8 cellular contexts compared by ENCODE assay signal in the genomic region with DNA sequence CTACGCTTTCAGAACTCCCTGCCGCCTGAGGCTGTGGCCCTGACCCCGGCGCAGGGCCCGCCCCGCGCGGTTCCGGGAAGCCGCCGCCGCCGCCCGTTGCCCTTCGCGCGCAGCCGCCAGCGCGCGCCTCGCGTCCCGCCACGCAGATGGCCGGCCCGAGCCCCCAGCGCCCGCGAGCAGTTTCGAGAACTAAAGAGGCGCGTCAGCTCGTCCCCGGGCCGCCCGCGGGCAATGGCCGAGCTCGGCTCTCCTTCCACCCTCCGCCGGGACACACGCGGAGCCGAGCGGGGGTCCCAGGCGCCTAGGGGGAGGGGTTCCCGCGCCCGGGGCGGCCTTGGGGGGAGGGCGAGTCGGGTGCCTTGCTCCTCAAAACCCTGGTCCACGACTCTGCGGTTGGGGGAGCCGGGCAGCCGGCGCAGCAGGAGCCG. TPM values are rescaled to one million over a fixed set of nuclear protein-coding genes. Genes with fewer than 3 reads are reported as not detected.
A peak's percentile ranks its signal among the peaks of the same experiment; 100 is the strongest.
DNase-seq lines count a peak whose midpoint lies in the region; ATAC-seq and TF ChIP-seq lines count a peak whose summit lies in the region.

No MANE protein-coding gene starts in this region.

- H3K4me1 Mint-ChIP-seq in glutamatergic neuron (ENCODE audit: low read depth, unreplicated experiment): peaks cover 8% of the 10 kb centered on the region

- POLR2A ChIA-PET in HEK293 (lab: Yijun Ruan, JAX): interaction anchor here (0.6 to 1.6 kb wide), 6 partner anchors 9 to 30 kb away, joined by 3 to 29 read pairs (median 4); a partner anchor contains a TSS

- H3K27ac ChIP-seq in HEK293 (ENCODE audit: extremely low read depth, low read depth, low read length) (peak overlapping the region; percentile 96), OCI-LY3 (ENCODE audit: low read length) (peak overlapping the region; percentile 96)

- H3K27me3 ChIP-seq in OCI-LY3 (ENCODE audit: low read depth, low read length): no peaks in the 10 kb centered on the region

- peak overlapping the region; percentile 98 for H3K4me2 ChIP-seq in OCI-LY3 (ENCODE audit: low read length)

- H3K9ac ChIP-seq in OCI-LY3 (ENCODE audit: low read length): peak overlapping the region; percentile 99

- CTCF ChIA-PET in HEK293 (lab: Yijun Ruan, JAX): interaction anchor here (0.7 kb wide), 1 partner anchor 45 kb away, joined by 3 read pairs; no protein-coding TSS in a partner anchor

- H3K9me3 Mint-ChIP-seq in glutamatergic neuron (ENCODE audit: unreplicated experiment): peaks cover 6% of the 10 kb centered on the region

- peaks cover 71% of the 10 kb centered on the region for H3K79me2 ChIP-seq in OCI-LY3 (ENCODE audit: low read length)

- H3K27me3 Mint-ChIP-seq in glutamatergic neuron (ENCODE audit: unreplicated experiment): peaks cover 3% of the 10 kb centered on the region

- H3K4me3 Mint-ChIP-seq in glutamatergic neuron (ENCODE audit: unreplicated experiment): peak overlapping the region; percentile 91

- H3K9me3 ChIP-seq in HEK293 (ENCODE audit: control insufficient read depth, insufficient read depth, low read depth, low read length) (no peaks in the 10 kb centered on the region), OCI-LY3 (ENCODE audit: insufficient read depth, low read length) (no peaks in the 10 kb centered on the region)

- H3K4me3 ChIP-seq in HEK293 (ENCODE audit: low read depth, low read length) (peak overlapping the region; percentile 74), OCI-LY3 (ENCODE audit: low read length) (peak overlapping the region; percentile 99)

- DNase-seq in COR-L47 (lab: John Stamatoyannopoulos, UW): peak; percentile 20
- peak; percentile 65 for DNase-seq in activated naive CD4-positive, alpha-beta T cell treated with Interleukin-2 at 50 U/mL for 16 hours
- DNase-seq in glutamatergic neuron: peak; percentile 66
- peak; percentile 42 for DNase-seq in occipital lobe (lab: John Stamatoyannopoulos, UW)
- DNase-seq in T1000 (lab: John Stamatoyannopoulos, UW): no peak

- ATAC-seq in GM18861 (IDR thresholded peaks at IDR 0.05; ENCODE audit: unreplicated experiment): no peak

- no peak overlapping the region for H2AFZ ChIP-seq in OCI-LY3 (ENCODE audit: low read depth, low read length)

- H4K20me1 ChIP-seq in OCI-LY3 (ENCODE audit: insufficient read depth, low read length): peaks cover 42% of the 10 kb centered on the region

- H3K27ac Mint-ChIP-seq in glutamatergic neuron (ENCODE audit: unreplicated experiment): no peak overlapping the region

- H3K36me3 ChIP-seq in HEK293 (ENCODE audit: control insufficient read depth in 2 of 2, insufficient read depth in 1 of 2, low read length in 2 of 2): peaks cover 3 to 9% of the 10 kb centered on the region in 2 experiments; a peak in 2 of 3 replicates
- peaks cover 23% of the 10 kb centered on the region for H3K36me3 ChIP-seq in OCI-LY3 (replicated peaks; ENCODE audit: low read depth, low read length)

- H3K4me1 ChIP-seq in HEK293 (ENCODE audit: control insufficient read depth, insufficient read depth, low read length) (peaks cover 10% of the 10 kb centered on the region; the same call in 1 of the 2 replicates), OCI-LY3 (ENCODE audit: low read length) (peaks cover 34% of the 10 kb centered on the region)

- no peaks in the 10 kb centered on the region for H3K36me3 Mint-ChIP-seq in glutamatergic neuron (ENCODE audit: unreplicated experiment)

- no peak for TF ChIP-seq CTCF in HEK293 (tag by site-specific recombination; IDR thresholded peaks at IDR 0.05)
- no peak for TF ChIP-seq CTCF in OCI-LY3 (IDR thresholded peaks at IDR 0.05; ENCODE audit: low read depth, low read length)
- TF ChIP-seq CTCF in glutamatergic neuron (IDR thresholded peaks at IDR 0.05; ENCODE audit: partially characterized antibody, unreplicated experiment): no peak

TF ChIP-seq in HEK293, 187 proteins besides CTCF, POLR2A, EP300 and RAD21:
- no peak for TF ChIP-seq ZNF202 (tag by site-specific recombination; IDR thresholded peaks at IDR 0.05; ENCODE audit: borderline replicate concordance)
- TF ChIP-seq, protein P1, sequence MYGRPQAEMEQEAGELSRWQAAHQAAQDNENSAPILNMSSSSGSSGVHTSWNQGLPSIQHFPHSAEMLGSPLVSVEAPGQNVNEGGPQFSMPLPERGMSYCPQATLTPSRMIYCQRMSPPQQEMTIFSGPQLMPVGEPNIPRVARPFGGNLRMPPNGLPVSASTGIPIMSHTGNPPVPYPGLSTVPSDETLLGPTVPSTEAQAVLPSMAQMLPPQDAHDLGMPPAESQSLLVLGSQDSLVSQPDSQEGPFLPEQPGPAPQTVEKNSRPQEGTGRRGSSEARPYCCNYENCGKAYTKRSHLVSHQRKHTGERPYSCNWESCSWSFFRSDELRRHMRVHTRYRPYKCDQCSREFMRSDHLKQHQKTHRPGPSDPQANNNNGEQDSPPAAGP (tag by site-specific recombination; IDR thresholded peaks at IDR 0.05): no peak
- peak; percentile 18 for TF ChIP-seq YY1 (tag by site-specific recombination; IDR thresholded peaks at IDR 0.05)
- no peak for TF ChIP-seq ZNF433 (tag by site-specific recombination; IDR thresholded peaks at IDR 0.05; ENCODE audit: low read depth)
- 0 out of 2 replicates have a peak, but pooled peaks have one; percentile 10 for TF ChIP-seq ZNF341 (tag by site-specific recombination; IDR thresholded peaks at IDR 0.05; ENCODE audit: low read depth)
- TF ChIP-seq ZNF169 (tag by site-specific recombination; IDR thresholded peaks at IDR 0.05): no peak
- TF ChIP-seq, protein P2, sequence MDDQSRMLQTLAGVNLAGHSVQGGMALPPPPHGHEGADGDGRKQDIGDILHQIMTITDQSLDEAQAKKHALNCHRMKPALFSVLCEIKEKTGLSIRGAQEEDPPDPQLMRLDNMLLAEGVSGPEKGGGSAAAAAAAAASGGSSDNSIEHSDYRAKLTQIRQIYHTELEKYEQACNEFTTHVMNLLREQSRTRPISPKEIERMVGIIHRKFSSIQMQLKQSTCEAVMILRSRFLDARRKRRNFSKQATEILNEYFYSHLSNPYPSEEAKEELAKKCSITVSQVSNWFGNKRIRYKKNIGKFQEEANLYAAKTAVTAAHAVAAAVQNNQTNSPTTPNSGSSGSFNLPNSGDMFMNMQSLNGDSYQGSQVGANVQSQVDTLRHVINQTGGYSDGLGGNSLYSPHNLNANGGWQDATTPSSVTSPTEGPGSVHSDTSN (CRISPR knock-in tag; IDR thresholded peaks at IDR 0.05): peak; percentile 26; the same call in 1 of the 2 replicates
- TF ChIP-seq ZNF426 (tag by site-specific recombination; IDR thresholded peaks at IDR 0.05): no peak
- peak; percentile 97 for TF ChIP-seq ZBTB20 (tag by site-specific recombination; IDR thresholded peaks at IDR 0.05)
- peak; percentile 80 for TF ChIP-seq ZIC2 (tag by site-specific recombination; IDR thresholded peaks at IDR 0.05)
- TF ChIP-seq, protein P3, sequence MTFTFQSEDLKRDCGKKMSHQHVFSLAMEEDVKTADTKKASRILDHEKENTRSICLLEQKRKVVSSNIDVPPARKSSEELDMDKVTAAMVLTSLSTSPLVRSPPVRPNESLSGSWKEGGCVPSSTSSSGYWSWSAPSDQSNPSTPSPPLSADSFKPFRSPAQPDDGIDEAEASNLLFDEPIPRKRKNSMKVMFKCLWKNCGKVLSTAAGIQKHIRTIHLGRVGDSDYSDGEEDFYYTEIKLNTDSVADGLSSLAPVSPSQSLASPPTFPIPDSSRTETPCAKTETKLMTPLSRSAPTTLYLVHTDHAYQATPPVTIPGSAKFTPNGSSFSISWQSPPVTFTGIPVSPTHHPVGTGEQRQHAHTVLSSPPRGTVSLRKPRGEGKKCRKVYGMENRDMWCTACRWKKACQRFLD (tag by site-specific recombination; IDR thresholded peaks at IDR 0.05): no peak
- TF ChIP-seq, protein P4, sequence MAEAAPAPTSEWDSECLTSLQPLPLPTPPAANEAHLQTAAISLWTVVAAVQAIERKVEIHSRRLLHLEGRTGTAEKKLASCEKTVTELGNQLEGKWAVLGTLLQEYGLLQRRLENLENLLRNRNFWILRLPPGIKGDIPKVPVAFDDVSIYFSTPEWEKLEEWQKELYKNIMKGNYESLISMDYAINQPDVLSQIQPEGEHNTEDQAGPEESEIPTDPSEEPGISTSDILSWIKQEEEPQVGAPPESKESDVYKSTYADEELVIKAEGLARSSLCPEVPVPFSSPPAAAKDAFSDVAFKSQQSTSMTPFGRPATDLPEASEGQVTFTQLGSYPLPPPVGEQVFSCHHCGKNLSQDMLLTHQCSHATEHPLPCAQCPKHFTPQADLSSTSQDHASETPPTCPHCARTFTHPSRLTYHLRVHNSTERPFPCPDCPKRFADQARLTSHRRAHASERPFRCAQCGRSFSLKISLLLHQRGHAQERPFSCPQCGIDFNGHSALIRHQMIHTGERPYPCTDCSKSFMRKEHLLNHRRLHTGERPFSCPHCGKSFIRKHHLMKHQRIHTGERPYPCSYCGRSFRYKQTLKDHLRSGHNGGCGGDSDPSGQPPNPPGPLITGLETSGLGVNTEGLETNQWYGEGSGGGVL (tag by site-specific recombination; IDR thresholded peaks at IDR 0.05): no peak
- peak; percentile 77 for TF ChIP-seq GLIS2 (tag by site-specific recombination; IDR thresholded peaks at IDR 0.05)
- 0 out of 2 replicates have a peak, but pooled peaks have one; percentile 39 for TF ChIP-seq ZNF423 (tag by site-specific recombination; IDR thresholded peaks at IDR 0.05)
- no peak for TF ChIP-seq OVOL3 (tag by site-specific recombination; IDR thresholded peaks at IDR 0.05)
- TF ChIP-seq GLI4 (tag by site-specific recombination; IDR thresholded peaks at IDR 0.05): no peak
- TF ChIP-seq HOXC10 (CRISPR knock-in tag; IDR thresholded peaks at IDR 0.05): 0 out of 2 replicates have a peak, but pooled peaks have one; percentile 77
- no peak for TF ChIP-seq ZNF548 (tag by site-specific recombination; IDR thresholded peaks at IDR 0.05)
- TF ChIP-seq ZNF670 (tag by site-specific recombination; IDR thresholded peaks at IDR 0.05; ENCODE audit: low read depth): no peak
- no peak for TF ChIP-seq ZNF133 (tag by site-specific recombination; IDR thresholded peaks at IDR 0.05)
- TF ChIP-seq, protein P5, sequence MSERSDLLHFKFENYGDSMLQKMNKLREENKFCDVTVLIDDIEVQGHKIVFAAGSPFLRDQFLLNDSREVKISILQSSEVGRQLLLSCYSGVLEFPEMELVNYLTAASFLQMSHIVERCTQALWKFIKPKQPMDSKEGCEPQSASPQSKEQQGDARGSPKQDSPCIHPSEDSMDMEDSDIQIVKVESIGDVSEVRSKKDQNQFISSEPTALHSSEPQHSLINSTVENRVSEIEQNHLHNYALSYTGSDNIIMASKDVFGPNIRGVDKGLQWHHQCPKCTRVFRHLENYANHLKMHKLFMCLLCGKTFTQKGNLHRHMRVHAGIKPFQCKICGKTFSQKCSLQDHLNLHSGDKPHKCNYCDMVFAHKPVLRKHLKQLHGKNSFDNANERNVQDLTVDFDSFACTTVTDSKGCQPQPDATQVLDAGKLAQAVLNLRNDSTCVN (tag by site-specific recombination; optimal IDR thresholded peaks at IDR 0.05): peak; percentile 89

RNA-seq across cellular contexts. Expression of a gene that starts 1.8 kb away (rescaled TPM):
- total RNA-seq in glutamatergic neuron (ENCODE audit: unreplicated experiment) (99.7 TPM), occipital lobe (110 TPM)

RNA-seq across cellular contexts. Expression of a gene that starts 29.7 kb away (rescaled TPM):
- total RNA-seq in glutamatergic neuron (ENCODE audit: unreplicated experiment) (2.1 TPM), occipital lobe (9.7 TPM)

RNA-seq across cellular contexts. Expression of a gene that starts 35.7 kb away (rescaled TPM):
- not detected for total RNA-seq in glutamatergic neuron (ENCODE audit: unreplicated experiment)
- not detected for total RNA-seq in occipital lobe
